19 cellular contexts compared by ENCODE assay signal in genomic region chr10:12507165-12507870, GRCh38.
A peak's percentile ranks its signal among the peaks of the same experiment; 100 is the strongest.
DNase-seq lines count a peak whose midpoint lies in the region; ATAC-seq lines count a peak whose summit lies in the region.
"Had no signal": no experiment of that assay in that cellular context is flagged by ENCODE, and none has a peak within 500 bp of the region (broad histone marks: within the 10 kb centered on the region; RNA-seq: fewer than 3 reads in every experiment).

No MANE protein-coding gene starts in this region.

- CTCF ChIA-PET in activated naive CD4-positive, alpha-beta T cell treated with anti-CD3 and anti-CD28 coated beads, Interleukin-2, amount 10 ng/mL, durations not matched to agents 7 days and 5 days (lab: Charles Lee) = no interaction called here
- CTCF ChIA-PET in activated CD4-positive, alpha-beta memory T cell treated with anti-CD3 and anti-CD28 coated beads, Interleukin-2, amount 10 ng/mL, durations not matched to agents 7 days and 5 days (lab: Charles Lee) = interaction anchor here (1.8 kb wide), 1 partner anchor 24 kb away, joined by 4 read pairs; no protein-coding TSS in a partner anchor

- H3K36me3 Mint-ChIP-seq in activated naive CD4-positive, alpha-beta T cell treated with anti-CD3 and anti-CD28 coated beads, Interleukin-2, amount 10 ng/mL, durations not matched to agents 7 days and 5 days = no peaks in the 10 kb centered on the region
- H3K36me3 Mint-ChIP-seq in activated CD4-positive, alpha-beta memory T cell treated with anti-CD3 and anti-CD28 coated beads, Interleukin-2, amount 10 ng/mL, durations not matched to agents 7 days and 5 days (ENCODE audit: low read depth) = no peaks in the 10 kb centered on the region
- peaks cover 0 to 6% of the 10 kb centered on the region in 2 donors for H3K36me3 Mint-ChIP-seq in naive B cell

- no peak overlapping the region for H3K4me3 Mint-ChIP-seq in activated naive CD4-positive, alpha-beta T cell treated with anti-CD3 and anti-CD28 coated beads, Interleukin-2, amount 10 ng/mL, durations not matched to agents 7 days and 5 days
- H3K4me3 Mint-ChIP-seq in activated CD4-positive, alpha-beta memory T cell treated with anti-CD3 and anti-CD28 coated beads, Interleukin-2, amount 10 ng/mL, durations not matched to agents 7 days and 5 days = no peak overlapping the region
- H3K4me3 Mint-ChIP-seq in naive B cell = peak overlapping the region in 2 of 8 donors; percentile 11 to 55
- H3K4me3 Mint-ChIP-seq: activated T-cell treated with anti-CD3 and anti-CD28 coated beads, Interleukin-2, amount 50 U/mL, for 4 hours; central memory CD8-positive, alpha-beta T cell; T-helper 1 cell treated with Interleukin-12 subunit alpha and Interleukin-12 subunit beta and Interleukin-4 antibody, amounts not matched to agents 30 μg/mL and 1 μg/mL, for 36 hours had no signal

- ATAC-seq in naive B cell (ENCODE audit: low read depth in 2 of 2) = peak; percentile 34 to 52
- ATAC-seq in HG02970 (IDR thresholded peaks at IDR 0.05; ENCODE audit: low FRiP score, unreplicated experiment) = no peak
- ATAC-seq: activated CD4-positive, CD25-positive, alpha-beta regulatory T cell treated with anti-CD3 and anti-CD28 coated beads, Interleukin-2, amount 50 U/mL, for 24 hours; activated T-cell treated with anti-CD3 and anti-CD28 coated beads, Interleukin-2, amount 50 U/mL, for 4 hours; left ventricle myocardium superior had no signal

- POLR2A ChIA-PET in activated CD4-positive, alpha-beta memory T cell treated with anti-CD3 and anti-CD28 coated beads, Interleukin-2, amount 10 ng/mL, durations not matched to agents 7 days and 5 days (lab: Charles Lee) = no interaction called here

- peaks cover 38% of the 10 kb centered on the region for H3K4me1 Mint-ChIP-seq in activated naive CD4-positive, alpha-beta T cell treated with anti-CD3 and anti-CD28 coated beads, Interleukin-2, amount 10 ng/mL, durations not matched to agents 7 days and 5 days
- peaks cover 55% of the 10 kb centered on the region for H3K4me1 Mint-ChIP-seq in activated CD4-positive, alpha-beta memory T cell treated with anti-CD3 and anti-CD28 coated beads, Interleukin-2, amount 10 ng/mL, durations not matched to agents 7 days and 5 days
- H3K4me1 Mint-ChIP-seq in naive B cell = peaks cover 55 to 86% (median 84%) of the 10 kb centered on the region in 3 donors

- H3K27ac Mint-ChIP-seq in activated naive CD4-positive, alpha-beta T cell treated with anti-CD3 and anti-CD28 coated beads, Interleukin-2, amount 10 ng/mL, durations not matched to agents 7 days and 5 days = no peak overlapping the region
- no peak overlapping the region for H3K27ac Mint-ChIP-seq in activated CD4-positive, alpha-beta memory T cell treated with anti-CD3 and anti-CD28 coated beads, Interleukin-2, amount 10 ng/mL, durations not matched to agents 7 days and 5 days
- H3K27ac Mint-ChIP-seq in naive B cell = peak overlapping the region; percentile 30 to 85 (median 68)
- H3K27ac Mint-ChIP-seq: T-helper 1 cell treated with Interleukin-12 subunit alpha and Interleukin-12 subunit beta and Interleukin-4 antibody, amounts not matched to agents 30 μg/mL and 1 μg/mL, for 36 hours had no signal

- no peaks in the 10 kb centered on the region for H3K27me3 Mint-ChIP-seq in activated naive CD4-positive, alpha-beta T cell treated with anti-CD3 and anti-CD28 coated beads, Interleukin-2, amount 10 ng/mL, durations not matched to agents 7 days and 5 days
- no peaks in the 10 kb centered on the region for H3K27me3 Mint-ChIP-seq in activated CD4-positive, alpha-beta memory T cell treated with anti-CD3 and anti-CD28 coated beads, Interleukin-2, amount 10 ng/mL, durations not matched to agents 7 days and 5 days
- no peaks in the 10 kb centered on the region for H3K27me3 Mint-ChIP-seq in naive B cell
- H3K27me3 Mint-ChIP-seq: central memory CD8-positive, alpha-beta T cell had no signal

- H3K9me3 Mint-ChIP-seq in activated naive CD4-positive, alpha-beta T cell treated with anti-CD3 and anti-CD28 coated beads, Interleukin-2, amount 10 ng/mL, durations not matched to agents 7 days and 5 days = no peaks in the 10 kb centered on the region
- H3K9me3 Mint-ChIP-seq in activated CD4-positive, alpha-beta memory T cell treated with anti-CD3 and anti-CD28 coated beads, Interleukin-2, amount 10 ng/mL, durations not matched to agents 7 days and 5 days = no peaks in the 10 kb centered on the region
- H3K9me3 Mint-ChIP-seq in naive B cell = no peaks in the 10 kb centered on the region
- H3K9me3 Mint-ChIP-seq: activated T-cell treated with anti-CD3 and anti-CD28 coated beads, Interleukin-2, amount 50 U/mL, for 4 hours; central memory CD8-positive, alpha-beta T cell; T-helper 1 cell treated with Interleukin-12 subunit alpha and Interleukin-12 subunit beta and Interleukin-4 antibody, amounts not matched to agents 30 μg/mL and 1 μg/mL, for 36 hours had no signal

- peak; percentile 46 for DNase-seq in activated naive CD4-positive, alpha-beta T cell treated with anti-CD3 and anti-CD28 coated beads, Interleukin-2, amount 10 ng/mL, durations not matched to agents 7 days and 5 days
- no peak for DNase-seq in activated naive CD4-positive, alpha-beta T cell treated with Interleukin-2 at 50 U/mL for 16 hours
- DNase-seq in activated CD4-positive, alpha-beta memory T cell treated with anti-CD3 and anti-CD28 coated beads, Interleukin-2, amount 10 ng/mL, durations not matched to agents 7 days and 5 days = peak; percentile 46
- DNase-seq in naive B cell (no peak), ureter (ENCODE audit: low spot score) (peak; percentile 6), CD1c-positive myeloid dendritic cell (ENCODE audit: extremely low spot score) (no peak)
- DNase-seq in stimulated activated CD4-positive, alpha-beta T cell treated with anti-CD3 and anti-CD28 coated beads, Interleukin-4, amount 100 ng/mL, for 24 hours = no peak
- DNase-seq: ACHN; activated T-cell treated with anti-CD3 and anti-CD28 coated beads, Interleukin-2, amount 50 U/mL, for 4 hours; COR-L47; foreskin fibroblast; GDM1; Kasumi-1; left ventricle myocardium superior; NCI-H1417 treated with DMSO at 0.1 percent for 48 hours had no signal

Comparison
In these comparisons a context has a peak if more than half of its experiments do, and no peak if none do; other contexts are left out.
1. DNase-seq: peak in activated naive CD4-positive, alpha-beta T cell treated with anti-CD3 and anti-CD28 coated beads, Interleukin-2, amount 10 ng/mL, durations not matched to agents 7 days and 5 days (single experiment), activated CD4-positive, alpha-beta memory T cell treated with anti-CD3 and anti-CD28 coated beads, Interleukin-2, amount 10 ng/mL, durations not matched to agents 7 days and 5 days (single experiment) and ureter (single experiment); none in activated naive CD4-positive, alpha-beta T cell treated with Interleukin-2 at 50 U/mL for 16 hours (single experiment), naive B cell (single experiment), stimulated activated CD4-positive, alpha-beta T cell treated with anti-CD3 and anti-CD28 coated beads, Interleukin-4, amount 100 ng/mL, for 24 hours (single experiment) and CD1c-positive myeloid dendritic cell (single experiment).
2. H3K27ac Mint-ChIP-seq: peak in naive B cell (6 of 6); none in activated naive CD4-positive, alpha-beta T cell treated with anti-CD3 and anti-CD28 coated beads, Interleukin-2, amount 10 ng/mL, durations not matched to agents 7 days and 5 days (single experiment) and activated CD4-positive, alpha-beta memory T cell treated with anti-CD3 and anti-CD28 coated beads, Interleukin-2, amount 10 ng/mL, durations not matched to agents 7 days and 5 days (single experiment).